ENCODE assay signal across 10 cellular contexts in genomic region chr5:103617090-103617489, GRCh38.
"Had no signal": no experiment of that assay in that cellular context is flagged by ENCODE, and none has a peak within 500 bp of the region (broad histone marks: within the 10 kb centered on the region; RNA-seq: fewer than 3 reads in every experiment).

No MANE protein-coding gene starts in this region.

- DNase-seq: activated CD4-positive, alpha-beta T cell treated with anti-CD3 and anti-CD28 coated beads, Interleukin-2, amount 10 ng/mL, durations not matched to agents 24 days and 14 days; activated CD4-positive, CD25-positive, alpha-beta regulatory T cell; activated CD8-positive, alpha-beta T cell treated with anti-CD3 and anti-CD28 coated beads for 36 hours; activated naive CD4-positive, alpha-beta T cell treated with anti-CD3 and anti-CD28 coated beads for 36 hours; activated T-cell treated with anti-CD3 and anti-CD28 coated beads, Interleukin-2, amount 50 U/mL, for 24 hours; colonic mucosa; endodermal cell; foreskin keratinocyte; occipital lobe; transverse colon had no signal

- ATAC-seq: activated CD8-positive, alpha-beta T cell treated with anti-CD3 and anti-CD28 coated beads for 36 hours; foreskin keratinocyte had no signal
